In the genomic region with DNA sequence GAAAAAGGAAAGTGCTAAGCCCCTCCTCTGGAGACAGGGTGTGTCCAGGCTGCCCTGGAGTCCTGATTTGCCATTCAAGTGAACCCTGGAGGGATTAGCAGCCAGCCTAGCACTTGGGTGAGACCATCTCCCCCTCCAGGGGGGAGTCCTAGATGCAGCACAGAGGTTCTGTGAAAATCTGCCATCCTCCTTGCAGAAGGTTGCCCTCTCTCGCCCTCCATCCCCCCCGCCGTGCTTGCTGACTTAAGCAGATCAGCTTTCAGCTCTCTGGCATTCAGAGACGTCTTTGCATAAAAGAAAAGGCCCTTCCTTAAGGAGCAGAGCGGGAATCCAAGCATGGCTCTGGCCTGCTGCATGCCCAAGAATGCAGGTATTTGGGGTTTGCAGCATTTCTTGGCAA, we compare ENCODE assay signal across 11 cellular contexts.
DNase-seq lines count a peak whose midpoint lies in the region; ATAC-seq and TF ChIP-seq lines count a peak whose summit lies in the region.
"Had no signal": no experiment of that assay in that cellular context is flagged by ENCODE, and none has a peak within 500 bp of the region (broad histone marks: within the 10 kb centered on the region; RNA-seq: fewer than 3 reads in every experiment).

No MANE protein-coding gene starts in this region.

- CTCF ChIA-PET in T-cell (lab: Charles Lee): no interaction called here

- H3K36me3 Mint-ChIP-seq in T-cell: no peaks in the 10 kb centered on the region

- no peaks in the 10 kb centered on the region for H3K9me3 ChIP-seq in HUES64 (ENCODE audit: insufficient read depth, low read depth, low read length)
- no peaks in the 10 kb centered on the region for H3K9me3 ChIP-seq in parathyroid adenoma (ENCODE audit: control insufficient read depth, low read length)

- peaks cover 0 to 9% (median 8%) of the 10 kb centered on the region in 3 donors for H3K4me1 Mint-ChIP-seq in T-cell

- H3K4me1 ChIP-seq in HUES64 (ENCODE audit: insufficient read depth, low read length) (peaks cover 13% of the 10 kb centered on the region), parathyroid adenoma (peaks cover 2% of the 10 kb centered on the region)

- ATAC-seq in GM21529 (IDR thresholded peaks at IDR 0.05; ENCODE audit: unreplicated experiment): no peak
- no peak for ATAC-seq in T-cell (replicated peaks in 1 of 4)
- ATAC-seq: left ventricle myocardium superior had no signal

- H2AFZ ChIP-seq in parathyroid adenoma: peak overlapping the region; percentile 64

- H3K9ac ChIP-seq in HUES64 (ENCODE audit: low read depth, low read length) (no peak overlapping the region), parathyroid adenoma (no peak overlapping the region)

- H3K36me3 ChIP-seq in HUES64 (ENCODE audit: insufficient read depth, low read length) (no peaks in the 10 kb centered on the region), parathyroid adenoma (ENCODE audit: control insufficient read depth, insufficient read depth, low read length) (no peaks in the 10 kb centered on the region)

- H3K4me2 ChIP-seq in parathyroid adenoma (ENCODE audit: low read length): no peak overlapping the region

- peak overlapping the region; percentile 35 for H3K4me3 ChIP-seq in HUES64 (ENCODE audit: low read length)
- no peak overlapping the region for H3K4me3 ChIP-seq in parathyroid adenoma (ENCODE audit: low read depth, low read length)

- H3K27me3 ChIP-seq in HUES64 (ENCODE audit: insufficient read depth, low read length) (no peaks in the 10 kb centered on the region), parathyroid adenoma (ENCODE audit: control insufficient read depth, insufficient read depth, low read length) (no peaks in the 10 kb centered on the region)

- no peak for TF ChIP-seq CTCF in parathyroid adenoma (IDR thresholded peaks at IDR 0.05)

- no peak overlapping the region for H3K27ac Mint-ChIP-seq in T-cell

- peak overlapping the region; percentile 65; the same call in 1 of the 2 replicates for H3K27ac ChIP-seq in HUES64 (ENCODE audit: low read depth, low read length)
- no peak overlapping the region for H3K27ac ChIP-seq in parathyroid adenoma
- H3K27ac ChIP-seq in caudate nucleus (ENCODE audit: low read depth, low read length): no peak overlapping the region

- no peaks in the 10 kb centered on the region for H3K9me3 Mint-ChIP-seq in T-cell

- H3K79me2 ChIP-seq in parathyroid adenoma: no peaks in the 10 kb centered on the region

- H3K27me3 Mint-ChIP-seq in T-cell: peaks cover 0 to 3% of the 10 kb centered on the region in 2 donors

- no peak overlapping the region for H3K4me3 Mint-ChIP-seq in T-cell

- WGBS in HUES64: 3% methylated on average over 5 of the region's 5 CpGs

- DNase-seq in NCI-H526 (lab: John Stamatoyannopoulos, UW) (peak; percentile 23 to 37), fibroblast of the conjunctiva (ENCODE audit: low read depth) (peak; percentile 48), DMS153 treated with DMSO at 0.1 percent for 48 hours (lab: John Stamatoyannopoulos, UW; ENCODE audit: unreplicated experiment) (no peak), caudate nucleus (lab: John Stamatoyannopoulos, UW) (no peak), T-cell (no peak)
- DNase-seq: activated CD4-positive, CD25-positive, alpha-beta regulatory T cell treated with anti-CD3 and anti-CD28 coated beads, Interleukin-2, amount 50 U/mL, for 72 hours; activated gamma-delta T cell treated with Interleukin-2 at 50 U/mL for 16 hours; left ventricle myocardium superior had no signal

- POLR2A ChIA-PET in T-cell (lab: Charles Lee): no interaction called here

Comparison
In these comparisons a context has a peak if more than half of its experiments do, and no peak if none do; other contexts are left out.
1. DNase-seq: peak in NCI-H526 (2 of 2) and fibroblast of the conjunctiva (single experiment); none in DMS153 treated with DMSO at 0.1 percent for 48 hours (single experiment), caudate nucleus (0 of 61) and T-cell (0 of 34).